ENCODE assay signal across 15 cellular contexts in genomic region chr3:170361711-170362110, GRCh38. TPM values are rescaled to one million over a fixed set of nuclear protein-coding genes. Genes with fewer than 3 reads are reported as not detected.
A peak's percentile ranks its signal among the peaks of the same experiment; 100 is the strongest.
DNase-seq lines count a peak whose midpoint lies in the region; ATAC-seq and TF ChIP-seq lines count a peak whose summit lies in the region.
"Had no signal": no experiment of that assay in that cellular context is flagged by ENCODE, and none has a peak within 500 bp of the region (broad histone marks: within the 10 kb centered on the region; RNA-seq: fewer than 3 reads in every experiment).

No MANE protein-coding gene starts in this region.

- 88 to 91% methylated on average over 6 of the region's 6 CpGs for WGBS in GM23248 (ENCODE audit: low coverage in 1 of 2, low lambda C conversion rate in 2 of 2, missing lambda C conversion rate in 2 of 2), 2 experiments
- 92% methylated on average over 6 of the region's 6 CpGs for WGBS in hepatocyte (ENCODE audit: low lambda C conversion rate, missing lambda C conversion rate)
- 75 to 78% (median 76%) methylated on average over 6 of the region's 6 CpGs for WGBS in psoas muscle, 3 donors

- in situ Hi-C loops in GM23248 (cut with MboI), result no loop called here

- no TSS peak for BruUV-seq in PC-9 (replicated peaks; lab: Mats Ljungman, UMichigan)

- H3F3A ChIP-seq in GM23248 (ENCODE audit: insufficient read depth) (peaks cover 48% of the 10 kb centered on the region), PC-9 (ENCODE audit: insufficient read depth, low read depth) (peaks cover 19% of the 10 kb centered on the region)

- ATAC-seq in psoas muscle, result no peak
- ATAC-seq in HG02970 (IDR thresholded peaks at IDR 0.05; ENCODE audit: low FRiP score, unreplicated experiment), result no peak
- ATAC-seq: body of pancreas, left ventricle myocardium superior had no signal

- DNase-seq in GM23248 (no peak), PC-9 (no peak), hepatocyte (ENCODE audit: low spot score) (no peak), psoas muscle (no peak), NCI-H2029 (lab: John Stamatoyannopoulos, UW) (no peak), DMS 273 treated with DMSO at 0.1 percent for 48 hours (lab: John Stamatoyannopoulos, UW) (no peak)
- DNase-seq: activated CD8-positive, alpha-beta memory T cell treated with anti-CD3 and anti-CD28 coated beads, Interleukin-2, amount 50 U/mL, for 48 hours; body of pancreas; erythroblast; HCEC 1CT; Kasumi-1; left ventricle myocardium superior; stimulated activated CD4-positive, alpha-beta T cell treated with anti-CD3 and anti-CD28 coated beads, Interleukin-4, amount 100 ng/mL, for 1 hour had no signal

- H3K9me2 ChIP-seq in GM23248 (ENCODE audit: insufficient read depth), result no peaks in the 10 kb centered on the region
- no peaks in the 10 kb centered on the region for H3K9me2 ChIP-seq in PC-9 (ENCODE audit: insufficient read depth)
- no peaks in the 10 kb centered on the region for H3K9me2 ChIP-seq in hepatocyte (replicated peaks; ENCODE audit: insufficient read depth)

- peaks cover 13% of the 10 kb centered on the region; the same call in 1 of the 2 replicates for H3K36me3 ChIP-seq in GM23248 (ENCODE audit: low read depth)
- H3K36me3 ChIP-seq in PC-9 (ENCODE audit: low read depth), result peaks cover 51% of the 10 kb centered on the region
- no peaks in the 10 kb centered on the region for H3K36me3 ChIP-seq in hepatocyte (replicated peaks; ENCODE audit: insufficient read depth, low read depth)
- peaks cover 2 to 15% of the 10 kb centered on the region in 2 donors for H3K36me3 ChIP-seq in psoas muscle (ENCODE audit: insufficient read depth in 1 of 2, low read depth in 1 of 2)

- no peak for TF ChIP-seq CTCF in PC-9 (conservative IDR thresholded peaks at IDR 0.05)
- no peak for TF ChIP-seq CTCF in hepatocyte (IDR thresholded peaks at IDR 0.05; ENCODE audit: poor library complexity)
- TF ChIP-seq CTCF in psoas muscle (IDR thresholded peaks at IDR 0.05), result no peak

- peaks cover 55% of the 10 kb centered on the region for H3K4me1 ChIP-seq in GM23248 (ENCODE audit: insufficient read depth)
- peaks cover 66% of the 10 kb centered on the region for H3K4me1 ChIP-seq in PC-9 (replicated peaks; ENCODE audit: insufficient read depth)
- H3K4me1 ChIP-seq in hepatocyte (ENCODE audit: insufficient read depth), result peaks cover 17% of the 10 kb centered on the region
- peaks cover 19% of the 10 kb centered on the region for H3K4me1 ChIP-seq in psoas muscle
- H3K4me1 ChIP-seq: parathyroid adenoma had no signal

- CTCF ChIA-PET in PC-9 (lab: Charles Lee), result no interaction called here

- H3K27me3 ChIP-seq in GM23248 (replicated peaks; ENCODE audit: insufficient read depth), result no peaks in the 10 kb centered on the region
- no peaks in the 10 kb centered on the region for H3K27me3 ChIP-seq in PC-9 (ENCODE audit: insufficient read depth, low read depth)
- no peaks in the 10 kb centered on the region for H3K27me3 ChIP-seq in hepatocyte
- no peaks in the 10 kb centered on the region for H3K27me3 ChIP-seq in psoas muscle (ENCODE audit: insufficient read depth in 3 of 3, low read length in 2 of 3)
- H3K27me3 ChIP-seq: body of pancreas had no signal

- intact Hi-C loops in PC-9 (cut with micrococcal nuclease; ENCODE audit: unreplicated experiment) (no loop called here), psoas muscle (cut with DNase I) (no loop called here)

- H3K9me3 ChIP-seq in GM23248 (ENCODE audit: low read depth) (no peaks in the 10 kb centered on the region), PC-9 (ENCODE audit: insufficient read depth, low read depth) (no peaks in the 10 kb centered on the region), hepatocyte (ENCODE audit: low read depth) (no peaks in the 10 kb centered on the region), psoas muscle (no peaks in the 10 kb centered on the region)
- H3K9me3 ChIP-seq: body of pancreas had no signal

- H4K20me1 ChIP-seq in GM23248 (ENCODE audit: insufficient read depth) (no peaks in the 10 kb centered on the region), PC-9 (ENCODE audit: insufficient read depth) (peaks cover 55% of the 10 kb centered on the region), hepatocyte (ENCODE audit: insufficient read depth, poor library complexity, severe bottlenecking) (peaks cover 46% of the 10 kb centered on the region)

- peak overlapping the region; percentile 36; the same call in 1 of the 2 replicates for H3K4me3 ChIP-seq in GM23248
- peak overlapping the region; percentile 18; the same call in 1 of the 2 replicates for H3K4me3 ChIP-seq in PC-9
- H3K4me3 ChIP-seq in hepatocyte, result no peak overlapping the region
- H3K4me3 ChIP-seq in psoas muscle, result peak overlapping the region; percentile 82
- H3K4me3 ChIP-seq: body of pancreas had no signal

- H3K4me2 ChIP-seq in GM23248 (ENCODE audit: unreplicated experiment) (peak overlapping the region; percentile 59), PC-9 (peak overlapping the region; percentile 82), hepatocyte (peak overlapping the region; percentile 77)

- POLR2A ChIA-PET in PC-9 (lab: Charles Lee; ENCODE audit: unreplicated experiment), result no interaction called here

- no peak overlapping the region for H2AFZ ChIP-seq in GM23248
- H2AFZ ChIP-seq in PC-9, result no peak overlapping the region
- H2AFZ ChIP-seq in hepatocyte, result no peak overlapping the region
- H2AFZ ChIP-seq: parathyroid adenoma had no signal

- H3K27ac ChIP-seq in GM23248 (no peak overlapping the region), PC-9 (no peak overlapping the region), hepatocyte (no peak overlapping the region), psoas muscle (no peak overlapping the region)
- H3K27ac ChIP-seq: body of pancreas, parathyroid adenoma had no signal

- H3K9ac ChIP-seq in GM23248, result no peak overlapping the region
- H3K9ac ChIP-seq: parathyroid adenoma had no signal

- peaks cover 89% of the 10 kb centered on the region for H3K79me2 ChIP-seq in GM23248 (ENCODE audit: insufficient read depth)
- peaks cover 89% of the 10 kb centered on the region for H3K79me2 ChIP-seq in PC-9 (ENCODE audit: low read depth)
- H3K79me2 ChIP-seq in hepatocyte, result peaks cover 83% of the 10 kb centered on the region
- H3K79me2 ChIP-seq: parathyroid adenoma had no signal

RNA-seq across cellular contexts. Expression of gene SKIL, which starts 4.2 kb away (rescaled TPM):
- 39.1 and 53.2 TPM in 2 replicates for total RNA-seq in GM23248 (2014; rRNA removed; shearing (Covaris generic))
- polyA plus RNA-seq in GM23248 (2016; fragmentation: Nextera tagmentation; extraction: Ambion mirVana) (27.9 and 28.6 TPM in 2 replicates), hepatocyte (28.3 and 28.9 TPM in 2 replicates), psoas muscle (10 to 100 TPM in 2 of 3 donors, 1 to 10 TPM in 1; 7.3 to 15.9 (median 14.0) TPM)
- total RNA-seq in PC-9 (2021) (119 and 138 TPM in 2 replicates), hepatocyte (79.3 and 87.5 TPM in 2 replicates), psoas muscle (10 to 100 TPM; 30.1 to 46.6 (median 40.2) TPM)

RNA-seq across cellular contexts. Expression of gene CLDN11, which starts 57.0 kb away (rescaled TPM):
- total RNA-seq in GM23248 (2014; rRNA removed; shearing (Covaris generic)), result 81.9 and 95.9 TPM in 2 replicates
- polyA plus RNA-seq in GM23248 (2016; fragmentation: Nextera tagmentation; extraction: Ambion mirVana), result 84.5 and 84.9 TPM in 2 replicates
- 1.4 and 1.9 TPM in 2 replicates for total RNA-seq in PC-9 (2021)
- 21.9 and 29.5 TPM in 2 replicates for total RNA-seq in hepatocyte
- polyA plus RNA-seq in hepatocyte, result 6.1 and 7.7 TPM in 2 replicates
- 1 to 10 TPM; 1.5 to 3.0 (median 2.1) TPM for total RNA-seq in psoas muscle
- polyA plus RNA-seq in psoas muscle, result 1 to 10 TPM; 1.3 to 2.8 (median 1.7) TPM
